Comparison of ENCODE assay signal across 1 cellular context in the genomic region with DNA sequence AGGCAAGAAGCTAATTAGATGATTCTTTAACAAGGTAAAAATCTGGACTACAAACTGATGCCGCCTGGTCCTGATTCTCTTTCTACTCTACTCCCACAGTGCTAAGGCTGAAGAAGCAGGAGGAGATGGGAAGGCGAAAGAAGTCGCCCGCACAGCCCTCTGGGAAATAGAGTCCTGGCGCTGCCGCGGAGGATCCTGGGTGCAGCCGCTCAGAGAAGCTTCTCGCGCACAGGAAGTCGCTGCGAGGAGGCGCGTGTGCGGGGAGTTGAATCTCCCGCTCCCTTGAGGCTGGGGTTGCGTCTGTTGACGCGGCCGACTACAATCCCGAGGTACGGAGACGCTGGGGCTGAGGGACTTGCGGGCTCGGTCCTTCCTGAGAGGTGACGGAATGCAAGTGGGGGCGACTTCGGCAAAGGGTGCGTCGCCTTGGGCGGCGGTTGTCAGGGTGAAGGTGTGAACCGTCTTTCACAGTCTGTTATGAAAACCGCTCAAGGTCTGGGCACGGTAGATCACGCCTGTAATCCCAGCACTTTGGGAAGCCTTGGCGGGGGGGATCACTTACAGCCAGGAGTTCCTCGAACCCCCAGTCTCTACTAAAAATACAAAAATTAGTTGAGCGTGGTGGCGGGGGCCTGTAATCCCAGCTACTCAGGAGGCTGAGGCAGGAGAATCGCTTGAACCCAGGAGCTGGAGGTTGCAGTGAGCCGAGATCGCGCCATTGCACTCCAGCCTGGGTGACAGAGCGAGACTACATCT.
TF ChIP-seq lines count a peak whose summit lies in the region.

A gene (plus strand): TSS at position 212 of the 756 bp plus-strand sequence. CDS start 5,078 bp downstream, outside the sequence.

TF ChIP-seq in K562, 482 proteins besides CTCF, POLR2A, EP300 and RAD21 (continued from another document and continues in another):
- peak; percentile 91 for TF ChIP-seq KDM5B (IDR thresholded peaks at IDR 0.05; ENCODE audit: insufficient replicate concordance, low read depth, low read length)
- TF ChIP-seq RB1 (IDR thresholded peaks at IDR 0.05; ENCODE audit: low read depth), result peak; percentile 78
- TF ChIP-seq ZC3H8 (IDR thresholded peaks at IDR 0.05), result no peak
- no peak for TF ChIP-seq BCOR (IDR thresholded peaks at IDR 0.05)
- TF ChIP-seq ZNF583 (CRISPR knock-in tag; IDR thresholded peaks at IDR 0.05), result 0 out of 2 replicates have a peak, but pooled peaks have one; percentile 33
- peak; percentile 90 for TF ChIP-seq GABPA (tag; conservative IDR thresholded peaks at IDR 0.05; ENCODE audit: low read depth)
- no peak for TF ChIP-seq FOXM1 (IDR thresholded peaks at IDR 0.05; ENCODE audit: low read depth)
- TF ChIP-seq FOXM1 (CRISPR knock-in tag; IDR thresholded peaks at IDR 0.05; ENCODE audit: low read depth), result 0 out of 2 replicates have a peak, but pooled peaks have one; percentile 61
- TF ChIP-seq HDAC1 (IDR thresholded peaks at IDR 0.05), result peak in 1 of 2 experiments; percentile 95; a peak in 2 of 4 replicates
- peak; percentile 83; the same call in 1 of the 2 replicates for TF ChIP-seq FOXJ2 (tag; IDR thresholded peaks at IDR 0.05)
- peak; percentile 33; the same call in 1 of the 2 replicates for TF ChIP-seq ZFX (CRISPR knock-in tag; IDR thresholded peaks at IDR 0.05)
- TF ChIP-seq POLR2B (IDR thresholded peaks at IDR 0.05; ENCODE audit: low read depth, partially characterized antibody), result peak; percentile 85
- no peak for TF ChIP-seq NFE2 (IDR thresholded peaks at IDR 0.05; ENCODE audit: low read depth)
- TF ChIP-seq, protein P1, sequence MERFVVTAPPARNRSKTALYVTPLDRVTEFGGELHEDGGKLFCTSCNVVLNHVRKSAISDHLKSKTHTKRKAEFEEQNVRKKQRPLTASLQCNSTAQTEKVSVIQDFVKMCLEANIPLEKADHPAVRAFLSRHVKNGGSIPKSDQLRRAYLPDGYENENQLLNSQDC (CRISPR knock-in tag; IDR thresholded peaks at IDR 0.05), result no peak
- TF ChIP-seq, protein P2, sequence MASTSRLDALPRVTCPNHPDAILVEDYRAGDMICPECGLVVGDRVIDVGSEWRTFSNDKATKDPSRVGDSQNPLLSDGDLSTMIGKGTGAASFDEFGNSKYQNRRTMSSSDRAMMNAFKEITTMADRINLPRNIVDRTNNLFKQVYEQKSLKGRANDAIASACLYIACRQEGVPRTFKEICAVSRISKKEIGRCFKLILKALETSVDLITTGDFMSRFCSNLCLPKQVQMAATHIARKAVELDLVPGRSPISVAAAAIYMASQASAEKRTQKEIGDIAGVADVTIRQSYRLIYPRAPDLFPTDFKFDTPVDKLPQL (IDR thresholded peaks at IDR 0.05; ENCODE audit: extremely low read depth, insufficient read length), result no peak
- 0 out of 2 replicates have a peak, but pooled peaks have one; percentile 43 for TF ChIP-seq KLF6 (CRISPR knock-in tag; IDR thresholded peaks at IDR 0.05; ENCODE audit: borderline replicate concordance)
- TF ChIP-seq MAZ (CRISPR knock-in tag; conservative IDR thresholded peaks at IDR 0.05 in 1 of 2, IDR thresholded peaks at IDR 0.05 in 1 of 2), result peak in 1 of 2 experiments; percentile 23; a peak in 2 of 4 replicates
- TF ChIP-seq BHLHE40 (IDR thresholded peaks at IDR 0.05; ENCODE audit: low read length), result peak; percentile 38; the same call in 1 of the 2 replicates
- TF ChIP-seq, protein P3, sequence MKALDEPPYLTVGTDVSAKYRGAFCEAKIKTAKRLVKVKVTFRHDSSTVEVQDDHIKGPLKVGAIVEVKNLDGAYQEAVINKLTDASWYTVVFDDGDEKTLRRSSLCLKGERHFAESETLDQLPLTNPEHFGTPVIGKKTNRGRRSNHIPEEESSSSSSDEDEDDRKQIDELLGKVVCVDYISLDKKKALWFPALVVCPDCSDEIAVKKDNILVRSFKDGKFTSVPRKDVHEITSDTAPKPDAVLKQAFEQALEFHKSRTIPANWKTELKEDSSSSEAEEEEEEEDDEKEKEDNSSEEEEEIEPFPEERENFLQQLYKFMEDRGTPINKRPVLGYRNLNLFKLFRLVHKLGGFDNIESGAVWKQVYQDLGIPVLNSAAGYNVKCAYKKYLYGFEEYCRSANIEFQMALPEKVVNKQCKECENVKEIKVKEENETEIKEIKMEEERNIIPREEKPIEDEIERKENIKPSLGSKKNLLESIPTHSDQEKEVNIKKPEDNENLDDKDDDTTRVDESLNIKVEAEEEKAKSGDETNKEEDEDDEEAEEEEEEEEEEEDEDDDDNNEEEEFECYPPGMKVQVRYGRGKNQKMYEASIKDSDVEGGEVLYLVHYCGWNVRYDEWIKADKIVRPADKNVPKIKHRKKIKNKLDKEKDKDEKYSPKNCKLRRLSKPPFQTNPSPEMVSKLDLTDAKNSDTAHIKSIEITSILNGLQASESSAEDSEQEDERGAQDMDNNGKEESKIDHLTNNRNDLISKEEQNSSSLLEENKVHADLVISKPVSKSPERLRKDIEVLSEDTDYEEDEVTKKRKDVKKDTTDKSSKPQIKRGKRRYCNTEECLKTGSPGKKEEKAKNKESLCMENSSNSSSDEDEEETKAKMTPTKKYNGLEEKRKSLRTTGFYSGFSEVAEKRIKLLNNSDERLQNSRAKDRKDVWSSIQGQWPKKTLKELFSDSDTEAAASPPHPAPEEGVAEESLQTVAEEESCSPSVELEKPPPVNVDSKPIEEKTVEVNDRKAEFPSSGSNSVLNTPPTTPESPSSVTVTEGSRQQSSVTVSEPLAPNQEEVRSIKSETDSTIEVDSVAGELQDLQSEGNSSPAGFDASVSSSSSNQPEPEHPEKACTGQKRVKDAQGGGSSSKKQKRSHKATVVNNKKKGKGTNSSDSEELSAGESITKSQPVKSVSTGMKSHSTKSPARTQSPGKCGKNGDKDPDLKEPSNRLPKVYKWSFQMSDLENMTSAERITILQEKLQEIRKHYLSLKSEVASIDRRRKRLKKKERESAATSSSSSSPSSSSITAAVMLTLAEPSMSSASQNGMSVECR (CRISPR knock-in tag; IDR thresholded peaks at IDR 0.05), result peak; percentile 96
- TF ChIP-seq PRMT5 (CRISPR knock-in tag; IDR thresholded peaks at IDR 0.05), result no peak
- TF ChIP-seq, protein P4, sequence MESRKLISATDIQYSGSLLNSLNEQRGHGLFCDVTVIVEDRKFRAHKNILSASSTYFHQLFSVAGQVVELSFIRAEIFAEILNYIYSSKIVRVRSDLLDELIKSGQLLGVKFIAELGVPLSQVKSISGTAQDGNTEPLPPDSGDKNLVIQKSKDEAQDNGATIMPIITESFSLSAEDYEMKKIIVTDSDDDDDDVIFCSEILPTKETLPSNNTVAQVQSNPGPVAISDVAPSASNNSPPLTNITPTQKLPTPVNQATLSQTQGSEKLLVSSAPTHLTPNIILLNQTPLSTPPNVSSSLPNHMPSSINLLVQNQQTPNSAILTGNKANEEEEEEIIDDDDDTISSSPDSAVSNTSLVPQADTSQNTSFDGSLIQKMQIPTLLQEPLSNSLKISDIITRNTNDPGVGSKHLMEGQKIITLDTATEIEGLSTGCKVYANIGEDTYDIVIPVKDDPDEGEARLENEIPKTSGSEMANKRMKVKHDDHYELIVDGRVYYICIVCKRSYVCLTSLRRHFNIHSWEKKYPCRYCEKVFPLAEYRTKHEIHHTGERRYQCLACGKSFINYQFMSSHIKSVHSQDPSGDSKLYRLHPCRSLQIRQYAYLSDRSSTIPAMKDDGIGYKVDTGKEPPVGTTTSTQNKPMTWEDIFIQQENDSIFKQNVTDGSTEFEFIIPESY (CRISPR knock-in tag; IDR thresholded peaks at IDR 0.05), result peak; percentile 77
- no peak for TF ChIP-seq HNRNPL (IDR thresholded peaks at IDR 0.05; ENCODE audit: low read depth, low read length)
- TF ChIP-seq SUPT5H (IDR thresholded peaks at IDR 0.05), result peak; percentile 91
- no peak for TF ChIP-seq ZNF778 (CRISPR knock-in tag; IDR thresholded peaks at IDR 0.05)
- TF ChIP-seq FOXP1 (CRISPR knock-in tag; IDR thresholded peaks at IDR 0.05), result peak; percentile 98
- no peak for TF ChIP-seq CEBPB (tag; IDR thresholded peaks at IDR 0.05)
- TF ChIP-seq, protein P5, sequence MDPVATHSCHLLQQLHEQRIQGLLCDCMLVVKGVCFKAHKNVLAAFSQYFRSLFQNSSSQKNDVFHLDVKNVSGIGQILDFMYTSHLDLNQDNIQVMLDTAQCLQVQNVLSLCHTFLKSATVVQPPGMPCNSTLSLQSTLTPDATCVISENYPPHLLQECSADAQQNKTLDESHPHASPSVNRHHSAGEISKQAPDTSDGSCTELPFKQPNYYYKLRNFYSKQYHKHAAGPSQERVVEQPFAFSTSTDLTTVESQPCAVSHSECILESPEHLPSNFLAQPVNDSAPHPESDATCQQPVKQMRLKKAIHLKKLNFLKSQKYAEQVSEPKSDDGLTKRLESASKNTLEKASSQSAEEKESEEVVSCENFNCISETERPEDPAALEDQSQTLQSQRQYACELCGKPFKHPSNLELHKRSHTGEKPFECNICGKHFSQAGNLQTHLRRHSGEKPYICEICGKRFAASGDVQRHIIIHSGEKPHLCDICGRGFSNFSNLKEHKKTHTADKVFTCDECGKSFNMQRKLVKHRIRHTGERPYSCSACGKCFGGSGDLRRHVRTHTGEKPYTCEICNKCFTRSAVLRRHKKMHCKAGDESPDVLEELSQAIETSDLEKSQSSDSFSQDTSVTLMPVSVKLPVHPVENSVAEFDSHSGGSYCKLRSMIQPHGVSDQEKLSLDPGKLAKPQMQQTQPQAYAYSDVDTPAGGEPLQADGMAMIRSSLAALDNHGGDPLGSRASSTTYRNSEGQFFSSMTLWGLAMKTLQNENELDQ (CRISPR knock-in tag; IDR thresholded peaks at IDR 0.05; ENCODE audit: borderline replicate concordance), result peak; percentile 65; the same call in 1 of the 2 replicates
- TF ChIP-seq GATAD2B (IDR thresholded peaks at IDR 0.05; ENCODE audit: borderline replicate concordance), result no peak
- peak; percentile 65 for TF ChIP-seq TAF1 (IDR thresholded peaks at IDR 0.05; ENCODE audit: control insufficient read depth, extremely low read depth, insufficient read depth, low read length, severe bottlenecking)
- TF ChIP-seq ZEB2 (IDR thresholded peaks at IDR 0.05), result no peak
- TF ChIP-seq WHSC1 (IDR thresholded peaks at IDR 0.05; ENCODE audit: low read length), result no peak
- TF ChIP-seq ZNF212 (CRISPR knock-in tag; IDR thresholded peaks at IDR 0.05), result 0 out of 2 replicates have a peak, but pooled peaks have one; percentile 50
- no peak for TF ChIP-seq RAD51 (IDR thresholded peaks at IDR 0.05; ENCODE audit: borderline replicate concordance, low read depth)
- TF ChIP-seq ZNF253 (CRISPR knock-in tag; conservative IDR thresholded peaks at IDR 0.05), result no peak
- TF ChIP-seq BACH1 (tag; IDR thresholded peaks at IDR 0.05), result 0 out of 2 replicates have a peak, but pooled peaks have one; percentile 37
- TF ChIP-seq CSDE1 (IDR thresholded peaks at IDR 0.05), result no peak
- peak; percentile 59; the same call in 1 of the 2 replicates for TF ChIP-seq SPI1 (IDR thresholded peaks at IDR 0.05; ENCODE audit: borderline replicate concordance, low read depth, low read length)
- TF ChIP-seq ZNF830 (CRISPR knock-in tag; IDR thresholded peaks at IDR 0.05), result no peak
- no peak for TF ChIP-seq ZKSCAN1 (IDR thresholded peaks at IDR 0.05; ENCODE audit: low read depth, low read length)
- no peak; the same call in 1 of the 2 replicates for TF ChIP-seq ATF7 (IDR thresholded peaks at IDR 0.05)
- TF ChIP-seq ETS2 (tag; IDR thresholded peaks at IDR 0.05; ENCODE audit: borderline replicate concordance, poor library complexity, severe bottlenecking), result no peak
- TF ChIP-seq SNIP1 (IDR thresholded peaks at IDR 0.05; ENCODE audit: low read depth), result no peak
- 0 out of 2 replicates have a peak, but pooled peaks have one; percentile 29 for TF ChIP-seq ZNF311 (CRISPR knock-in tag; IDR thresholded peaks at IDR 0.05)
- TF ChIP-seq ARNT (IDR thresholded peaks at IDR 0.05), result peak; percentile 34 to 60; a peak in 1 of 4 replicates
- TF ChIP-seq ZNF561 (CRISPR knock-in tag; conservative IDR thresholded peaks at IDR 0.05), result no peak
- TF ChIP-seq, protein P6, sequence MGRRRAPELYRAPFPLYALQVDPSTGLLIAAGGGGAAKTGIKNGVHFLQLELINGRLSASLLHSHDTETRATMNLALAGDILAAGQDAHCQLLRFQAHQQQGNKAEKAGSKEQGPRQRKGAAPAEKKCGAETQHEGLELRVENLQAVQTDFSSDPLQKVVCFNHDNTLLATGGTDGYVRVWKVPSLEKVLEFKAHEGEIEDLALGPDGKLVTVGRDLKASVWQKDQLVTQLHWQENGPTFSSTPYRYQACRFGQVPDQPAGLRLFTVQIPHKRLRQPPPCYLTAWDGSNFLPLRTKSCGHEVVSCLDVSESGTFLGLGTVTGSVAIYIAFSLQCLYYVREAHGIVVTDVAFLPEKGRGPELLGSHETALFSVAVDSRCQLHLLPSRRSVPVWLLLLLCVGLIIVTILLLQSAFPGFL (CRISPR knock-in tag; IDR thresholded peaks at IDR 0.05), result 0 out of 2 replicates have a peak, but pooled peaks have one; percentile 85
- no peak for TF ChIP-seq SMARCB1 (IDR thresholded peaks at IDR 0.05; ENCODE audit: insufficient read length, low read depth)
- TF ChIP-seq BMI1 (IDR thresholded peaks at IDR 0.05; ENCODE audit: low read length), result no peak
- TF ChIP-seq NCOA6 (IDR thresholded peaks at IDR 0.05), result no peak
- peak; percentile 90 for TF ChIP-seq ELF1 (tag; IDR thresholded peaks at IDR 0.05)
- TF ChIP-seq, protein P7, sequence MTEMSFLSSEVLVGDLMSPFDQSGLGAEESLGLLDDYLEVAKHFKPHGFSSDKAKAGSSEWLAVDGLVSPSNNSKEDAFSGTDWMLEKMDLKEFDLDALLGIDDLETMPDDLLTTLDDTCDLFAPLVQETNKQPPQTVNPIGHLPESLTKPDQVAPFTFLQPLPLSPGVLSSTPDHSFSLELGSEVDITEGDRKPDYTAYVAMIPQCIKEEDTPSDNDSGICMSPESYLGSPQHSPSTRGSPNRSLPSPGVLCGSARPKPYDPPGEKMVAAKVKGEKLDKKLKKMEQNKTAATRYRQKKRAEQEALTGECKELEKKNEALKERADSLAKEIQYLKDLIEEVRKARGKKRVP (CRISPR knock-in tag; IDR thresholded peaks at IDR 0.05), result peak; percentile 29
- TF ChIP-seq ADNP (tag; IDR thresholded peaks at IDR 0.05), result no peak
- TF ChIP-seq, protein P8, sequence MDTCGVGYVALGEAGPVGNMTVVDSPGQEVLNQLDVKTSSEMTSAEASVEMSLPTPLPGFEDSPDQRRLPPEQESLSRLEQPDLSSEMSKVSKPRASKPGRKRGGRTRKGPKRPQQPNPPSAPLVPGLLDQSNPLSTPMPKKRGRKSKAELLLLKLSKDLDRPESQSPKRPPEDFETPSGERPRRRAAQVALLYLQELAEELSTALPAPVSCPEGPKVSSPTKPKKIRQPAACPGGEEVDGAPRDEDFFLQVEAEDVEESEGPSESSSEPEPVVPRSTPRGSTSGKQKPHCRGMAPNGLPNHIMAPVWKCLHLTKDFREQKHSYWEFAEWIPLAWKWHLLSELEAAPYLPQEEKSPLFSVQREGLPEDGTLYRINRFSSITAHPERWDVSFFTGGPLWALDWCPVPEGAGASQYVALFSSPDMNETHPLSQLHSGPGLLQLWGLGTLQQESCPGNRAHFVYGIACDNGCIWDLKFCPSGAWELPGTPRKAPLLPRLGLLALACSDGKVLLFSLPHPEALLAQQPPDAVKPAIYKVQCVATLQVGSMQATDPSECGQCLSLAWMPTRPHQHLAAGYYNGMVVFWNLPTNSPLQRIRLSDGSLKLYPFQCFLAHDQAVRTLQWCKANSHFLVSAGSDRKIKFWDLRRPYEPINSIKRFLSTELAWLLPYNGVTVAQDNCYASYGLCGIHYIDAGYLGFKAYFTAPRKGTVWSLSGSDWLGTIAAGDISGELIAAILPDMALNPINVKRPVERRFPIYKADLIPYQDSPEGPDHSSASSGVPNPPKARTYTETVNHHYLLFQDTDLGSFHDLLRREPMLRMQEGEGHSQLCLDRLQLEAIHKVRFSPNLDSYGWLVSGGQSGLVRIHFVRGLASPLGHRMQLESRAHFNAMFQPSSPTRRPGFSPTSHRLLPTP (IDR thresholded peaks at IDR 0.05; ENCODE audit: borderline replicate concordance, extremely low read depth, insufficient read length), result no peak
- TF ChIP-seq RBFOX2 (IDR thresholded peaks at IDR 0.05; ENCODE audit: low read depth, low read length), result peak; percentile 88
- no peak for TF ChIP-seq ZNF77 (CRISPR knock-in tag; IDR thresholded peaks at IDR 0.05)
- TF ChIP-seq MCM3 (IDR thresholded peaks at IDR 0.05), result no peak
